ENCODE assay signal across 1 cellular context in the genomic region with DNA sequence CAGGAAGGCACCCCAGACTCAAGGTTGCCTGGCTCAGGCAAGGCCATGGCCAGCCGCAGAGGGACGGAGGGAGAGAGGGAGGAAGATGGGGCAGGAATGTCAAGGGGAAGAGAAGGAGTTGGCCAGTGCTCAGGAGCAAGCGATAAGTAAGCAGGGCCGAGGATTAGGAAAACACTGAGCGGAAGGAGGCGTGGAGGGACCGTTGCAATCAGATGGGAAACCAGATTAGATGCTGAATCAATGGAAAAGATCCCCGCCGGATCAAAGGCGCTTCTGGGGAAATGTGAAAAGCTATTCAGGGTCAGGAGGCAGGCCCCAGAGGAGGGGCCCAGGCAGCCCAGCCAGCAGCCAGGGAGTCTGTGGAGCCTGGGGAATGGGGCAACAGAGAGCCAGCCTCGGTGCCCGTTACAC.
TF ChIP-seq lines count a peak whose summit lies in the region.

No MANE protein-coding gene starts in this region.

TF ChIP-seq in HepG2, 621 proteins besides CTCF, POLR2A, EP300 and RAD21 (continued from another document):
- TF ChIP-seq, protein P1, sequence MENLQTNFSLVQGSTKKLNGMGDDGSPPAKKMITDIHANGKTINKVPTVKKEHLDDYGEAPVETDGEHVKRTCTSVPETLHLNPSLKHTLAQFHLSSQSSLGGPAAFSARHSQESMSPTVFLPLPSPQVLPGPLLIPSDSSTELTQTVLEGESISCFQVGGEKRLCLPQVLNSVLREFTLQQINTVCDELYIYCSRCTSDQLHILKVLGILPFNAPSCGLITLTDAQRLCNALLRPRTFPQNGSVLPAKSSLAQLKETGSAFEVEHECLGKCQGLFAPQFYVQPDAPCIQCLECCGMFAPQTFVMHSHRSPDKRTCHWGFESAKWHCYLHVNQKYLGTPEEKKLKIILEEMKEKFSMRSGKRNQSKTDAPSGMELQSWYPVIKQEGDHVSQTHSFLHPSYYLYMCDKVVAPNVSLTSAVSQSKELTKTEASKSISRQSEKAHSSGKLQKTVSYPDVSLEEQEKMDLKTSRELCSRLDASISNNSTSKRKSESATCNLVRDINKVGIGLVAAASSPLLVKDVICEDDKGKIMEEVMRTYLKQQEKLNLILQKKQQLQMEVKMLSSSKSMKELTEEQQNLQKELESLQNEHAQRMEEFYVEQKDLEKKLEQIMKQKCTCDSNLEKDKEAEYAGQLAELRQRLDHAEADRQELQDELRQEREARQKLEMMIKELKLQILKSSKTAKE (CRISPR knock-in tag; IDR thresholded peaks at IDR 0.05; ENCODE audit: borderline replicate concordance) = no peak
